15 cellular contexts compared by ENCODE assay signal in genomic region chr1:231272173-231272572, GRCh38. TPM values are rescaled to one million over a fixed set of nuclear protein-coding genes. Genes with fewer than 3 reads are reported as not detected.
DNase-seq lines count a peak whose midpoint lies in the region; FAIRE-seq and TF ChIP-seq lines count a peak whose summit lies in the region.
"Had no signal": no experiment of that assay in that cellular context is flagged by ENCODE, and none has a peak within 500 bp of the region (broad histone marks: within the 10 kb centered on the region; RNA-seq: fewer than 3 reads in every experiment).

No MANE protein-coding gene starts in this region.

- no peak for FAIRE-seq in small intestine (lab: Jason Lieb, UNC)
- FAIRE-seq: kidney had no signal

- TF ChIP-seq CTCF in endothelial cell (IDR thresholded peaks at IDR 0.05; ENCODE audit: unreplicated experiment): no peak

- H3K9me3 Mint-ChIP-seq in activated naive CD4-positive, alpha-beta T cell treated with anti-CD3 and anti-CD28 coated beads, Interleukin-2, amount 50 U/mL, for 24 hours: no peaks in the 10 kb centered on the region
- no peaks in the 10 kb centered on the region for H3K9me3 Mint-ChIP-seq in activated CD4-positive, alpha-beta memory T cell treated with anti-CD3 and anti-CD28 coated beads, Interleukin-2, amount 10 ng/mL, durations not matched to agents 7 days and 5 days
- no peaks in the 10 kb centered on the region for H3K9me3 Mint-ChIP-seq in endothelial cell (ENCODE audit: unreplicated experiment)
- H3K9me3 Mint-ChIP-seq: neural crest cell had no signal

- H3K27me3 Mint-ChIP-seq in activated naive CD4-positive, alpha-beta T cell treated with anti-CD3 and anti-CD28 coated beads, Interleukin-2, amount 50 U/mL, for 24 hours: no peaks in the 10 kb centered on the region
- H3K27me3 Mint-ChIP-seq in activated CD4-positive, alpha-beta memory T cell treated with anti-CD3 and anti-CD28 coated beads, Interleukin-2, amount 10 ng/mL, durations not matched to agents 7 days and 5 days: no peaks in the 10 kb centered on the region
- peaks cover 2% of the 10 kb centered on the region for H3K27me3 Mint-ChIP-seq in endothelial cell (ENCODE audit: unreplicated experiment)

- H3K4me3 ChIP-seq in thymus (ENCODE audit: low read length) (no peak overlapping the region), small intestine (ENCODE audit: low read depth in 1 of 2, low read length in 2 of 2) (no peak overlapping the region)
- H3K4me3 ChIP-seq: prostate gland had no signal

- no peak for DNase-seq in activated naive CD4-positive, alpha-beta T cell treated with anti-CD3 and anti-CD28 coated beads, Interleukin-2, amount 50 U/mL, for 16 hours
- no peak for DNase-seq in activated CD4-positive, alpha-beta memory T cell treated with anti-CD3 and anti-CD28 coated beads, Interleukin-2, amount 10 ng/mL, durations not matched to agents 7 days and 5 days
- no peak for DNase-seq in endothelial cell (ENCODE audit: low spot score)
- DNase-seq in small intestine: no peak
- no peak for DNase-seq in DMS114 treated with DMSO at 0.1 percent for 48 hours (lab: John Stamatoyannopoulos, UW; ENCODE audit: unreplicated experiment)
- DNase-seq: activated gamma-delta T cell, cortex of kidney, hypothalamus, kidney, NCI-H1105 treated with DMSO at 0.1 percent for 48 hours, NCI-H524 had no signal

- peak overlapping the region; percentile 99 for H3K27ac Mint-ChIP-seq in activated naive CD4-positive, alpha-beta T cell treated with anti-CD3 and anti-CD28 coated beads, Interleukin-2, amount 50 U/mL, for 24 hours
- peak overlapping the region; percentile 87 for H3K27ac Mint-ChIP-seq in activated CD4-positive, alpha-beta memory T cell treated with anti-CD3 and anti-CD28 coated beads, Interleukin-2, amount 10 ng/mL, durations not matched to agents 7 days and 5 days
- peak overlapping the region; percentile 97 for H3K27ac Mint-ChIP-seq in endothelial cell (ENCODE audit: unreplicated experiment)

- CTCF ChIA-PET in activated CD4-positive, alpha-beta memory T cell treated with anti-CD3 and anti-CD28 coated beads, Interleukin-2, amount 10 ng/mL, durations not matched to agents 7 days and 5 days (lab: Charles Lee): no interaction called here

- POLR2A ChIA-PET in activated CD4-positive, alpha-beta memory T cell treated with anti-CD3 and anti-CD28 coated beads, Interleukin-2, amount 10 ng/mL, durations not matched to agents 7 days and 5 days (lab: Charles Lee): interaction anchor here (1.0 to 3.4 kb wide), 2 partner anchors 30 to 65 kb away, joined by 3 to 12 read pairs; partner anchors contain the start of gene EXOC8

- H3K4me1 ChIP-seq in thymus (ENCODE audit: control insufficient read depth, insufficient read depth, low read length): no peaks in the 10 kb centered on the region
- no peaks in the 10 kb centered on the region for H3K4me1 ChIP-seq in small intestine (ENCODE audit: control insufficient read depth in 2 of 2, insufficient read depth in 1 of 2, low read depth in 1 of 2, low read length in 1 of 2)
- H3K4me1 ChIP-seq: prostate gland had no signal

- WGBS in thymus: 94% methylated on average over 3 of the region's 3 CpGs
- 53 to 65% (median 61%) methylated on average over 3 of the region's 3 CpGs for WGBS in small intestine, 3 donors

- H3K36me3 Mint-ChIP-seq in activated naive CD4-positive, alpha-beta T cell treated with anti-CD3 and anti-CD28 coated beads, Interleukin-2, amount 50 U/mL, for 24 hours: peaks cover 35% of the 10 kb centered on the region
- H3K36me3 Mint-ChIP-seq in activated CD4-positive, alpha-beta memory T cell treated with anti-CD3 and anti-CD28 coated beads, Interleukin-2, amount 10 ng/mL, durations not matched to agents 7 days and 5 days (ENCODE audit: low read depth): peaks cover 71% of the 10 kb centered on the region
- peaks cover 18% of the 10 kb centered on the region for H3K36me3 Mint-ChIP-seq in endothelial cell (ENCODE audit: low read depth, unreplicated experiment)

- H3K4me1 Mint-ChIP-seq in activated naive CD4-positive, alpha-beta T cell treated with anti-CD3 and anti-CD28 coated beads, Interleukin-2, amount 50 U/mL, for 24 hours: peaks cover 31% of the 10 kb centered on the region
- peaks cover 38% of the 10 kb centered on the region for H3K4me1 Mint-ChIP-seq in activated CD4-positive, alpha-beta memory T cell treated with anti-CD3 and anti-CD28 coated beads, Interleukin-2, amount 10 ng/mL, durations not matched to agents 7 days and 5 days
- H3K4me1 Mint-ChIP-seq in endothelial cell (ENCODE audit: unreplicated experiment): peaks cover 13% of the 10 kb centered on the region
- H3K4me1 Mint-ChIP-seq: neural crest cell had no signal

- H3K27me3 ChIP-seq in thymus (ENCODE audit: control insufficient read depth, insufficient read depth) (no peaks in the 10 kb centered on the region), small intestine (ENCODE audit: control insufficient read depth in 2 of 2, insufficient read depth in 2 of 2, low read length in 2 of 2) (no peaks in the 10 kb centered on the region)

- H3K27ac ChIP-seq in thymus (ENCODE audit: low read depth) (peak overlapping the region; percentile 13), small intestine (ENCODE audit: low read depth in 1 of 2, low read length in 1 of 2) (peak overlapping the region in 1 of 2 donors; percentile 69)
- H3K27ac ChIP-seq: prostate gland had no signal

- peaks cover 56% of the 10 kb centered on the region for H3K36me3 ChIP-seq in thymus (ENCODE audit: control insufficient read depth, insufficient read depth)
- peaks cover 6 to 46% of the 10 kb centered on the region in 2 donors for H3K36me3 ChIP-seq in small intestine (ENCODE audit: control insufficient read depth in 2 of 2, insufficient read depth in 2 of 2, low read length in 2 of 2)

- H3K4me3 Mint-ChIP-seq in activated naive CD4-positive, alpha-beta T cell treated with anti-CD3 and anti-CD28 coated beads, Interleukin-2, amount 50 U/mL, for 24 hours: peak overlapping the region; percentile 73
- H3K4me3 Mint-ChIP-seq in activated CD4-positive, alpha-beta memory T cell treated with anti-CD3 and anti-CD28 coated beads, Interleukin-2, amount 10 ng/mL, durations not matched to agents 7 days and 5 days: no peak overlapping the region
- peak overlapping the region; percentile 13 for H3K4me3 Mint-ChIP-seq in endothelial cell (ENCODE audit: unreplicated experiment)
- H3K4me3 Mint-ChIP-seq: neural crest cell had no signal

- no peaks in the 10 kb centered on the region for H3K9me3 ChIP-seq in thymus (ENCODE audit: control insufficient read depth)
- H3K9me3 ChIP-seq in small intestine (ENCODE audit: control insufficient read depth, low read depth): no peaks in the 10 kb centered on the region
- H3K9me3 ChIP-seq: prostate gland had no signal

RNA-seq across cellular contexts. Expression of gene GNPAT, which starts 31.2 kb away (rescaled TPM):
- total RNA-seq in activated CD4-positive, alpha-beta memory T cell treated with anti-CD3 and anti-CD28 coated beads, Interleukin-2, amount 10 ng/mL, durations not matched to agents 7 days and 5 days: 10 to 100 TPM; 44.6 to 45.2 TPM
- 47.1 TPM for total RNA-seq in endothelial cell (ENCODE audit: unreplicated experiment)
- polyA plus RNA-seq in thymus (54.3 TPM), small intestine (10 to 100 TPM; 43.4 to 68.4 (median 44.9) TPM)
